16 cellular contexts compared by ENCODE assay signal in the genomic region with DNA sequence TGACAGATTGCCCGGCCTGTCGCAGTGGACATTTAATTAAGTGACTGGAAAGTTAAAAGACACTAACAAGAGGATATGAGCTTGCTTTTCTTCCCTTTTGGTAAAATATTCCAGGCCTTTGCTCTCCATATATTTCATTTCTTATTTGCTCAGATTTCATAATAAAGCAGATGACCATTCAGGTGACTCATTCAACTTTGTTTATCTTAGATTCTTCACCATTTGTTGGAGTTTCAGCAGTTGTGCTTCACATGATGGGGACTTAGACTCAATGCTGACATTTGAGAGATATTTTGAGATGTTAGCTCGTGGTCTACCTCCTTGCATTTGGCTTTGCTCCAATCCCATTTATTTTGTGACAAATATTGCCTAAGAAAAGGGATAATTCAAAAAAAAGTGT.
DNase-seq lines count a peak whose midpoint lies in the region; ATAC-seq, FAIRE-seq and TF ChIP-seq lines count a peak whose summit lies in the region.
"Had no signal": no experiment of that assay in that cellular context is flagged by ENCODE, and none has a peak within 500 bp of the region (broad histone marks: within the 10 kb centered on the region; RNA-seq: fewer than 3 reads in every experiment).

No MANE protein-coding gene starts in this region.

- 52 to 54% methylated on average over 3 of the region's 3 CpGs for WGBS in GM23248 (ENCODE audit: low coverage in 1 of 2, low lambda C conversion rate in 2 of 2, missing lambda C conversion rate in 2 of 2), 2 experiments
- 78 to 81% (median 79%) methylated on average over 3 of the region's 3 CpGs for WGBS in small intestine, 3 donors

- no peak for TF ChIP-seq CTCF in fibroblast of the aortic adventitia (IDR thresholded peaks at IDR 0.05; ENCODE audit: insufficient read depth, low read length)

- no peak for FAIRE-seq in small intestine (lab: Jason Lieb, UNC)
- FAIRE-seq: frontal cortex had no signal

- H3K4me1 ChIP-seq in GM23248 (ENCODE audit: insufficient read depth) (peaks cover 82% of the 10 kb centered on the region), skeletal muscle satellite cell (ENCODE audit: control insufficient read depth, insufficient read depth, low read length) (peaks cover 56% of the 10 kb centered on the region), small intestine (ENCODE audit: control insufficient read depth in 2 of 2, insufficient read depth in 1 of 2, low read depth in 1 of 2, low read length in 1 of 2) (peaks cover 0 to 3% of the 10 kb centered on the region in 2 donors)

- no peaks in the 10 kb centered on the region for H3K9me3 ChIP-seq in GM23248 (ENCODE audit: low read depth)
- H3K9me3 ChIP-seq in skeletal muscle satellite cell (replicated peaks; ENCODE audit: low read length), result no peaks in the 10 kb centered on the region
- H3K9me3 ChIP-seq in small intestine (ENCODE audit: control insufficient read depth, low read depth), result no peaks in the 10 kb centered on the region
- H3K9me3 ChIP-seq: suprapubic skin had no signal

- H3K79me2 ChIP-seq in GM23248 (ENCODE audit: insufficient read depth), result peaks cover 97% of the 10 kb centered on the region

- peak; percentile 88 for DNase-seq in GM23248
- peak; percentile 91 for DNase-seq in amniotic epithelial cell (ENCODE audit: low read depth)
- peak; percentile 85 for DNase-seq in fibroblast of the aortic adventitia (ENCODE audit: low read depth)
- DNase-seq in small intestine, result no peak
- no peak for DNase-seq in nucleus accumbens (lab: John Stamatoyannopoulos, UW)
- DNase-seq in NCI-H1436 (lab: John Stamatoyannopoulos, UW), result no peak
- DNase-seq: activated CD4-positive, alpha-beta T cell treated with anti-CD3 and anti-CD28 coated beads, Interleukin-2, amount 50 U/mL, for 4 hours; CD8-positive, alpha-beta memory T cell; natural killer cell; NCI-H69; T1000 had no signal

- H3K27me3 ChIP-seq in GM23248 (replicated peaks; ENCODE audit: insufficient read depth) (no peaks in the 10 kb centered on the region), skeletal muscle satellite cell (ENCODE audit: control insufficient read depth, insufficient read depth, low read length) (no peaks in the 10 kb centered on the region), small intestine (ENCODE audit: control insufficient read depth in 2 of 2, insufficient read depth in 2 of 2, low read length in 2 of 2) (no peaks in the 10 kb centered on the region)
- H3K27me3 ChIP-seq: suprapubic skin had no signal

- H3K27ac ChIP-seq in GM23248 (peak overlapping the region; percentile 92), small intestine (ENCODE audit: low read depth in 1 of 2, low read length in 1 of 2) (peak overlapping the region in 1 of 2 donors; percentile 43)
- H3K27ac ChIP-seq: suprapubic skin had no signal

- no peaks in the 10 kb centered on the region for H3K36me3 ChIP-seq in GM23248 (ENCODE audit: low read depth)
- H3K36me3 ChIP-seq in skeletal muscle satellite cell (ENCODE audit: insufficient read depth, low read length), result no peaks in the 10 kb centered on the region
- no peaks in the 10 kb centered on the region for H3K36me3 ChIP-seq in small intestine (ENCODE audit: control insufficient read depth in 2 of 2, insufficient read depth in 2 of 2, low read length in 2 of 2)
- H3K36me3 ChIP-seq: suprapubic skin had no signal

- H3K4me2 ChIP-seq in GM23248 (ENCODE audit: unreplicated experiment) (peak overlapping the region; percentile 19), skeletal muscle satellite cell (ENCODE audit: low read length) (peak overlapping the region; percentile 45)

- no peaks in the 10 kb centered on the region for H4K20me1 ChIP-seq in GM23248 (ENCODE audit: insufficient read depth)

- H2AFZ ChIP-seq in GM23248, result no peak overlapping the region

- peaks cover 71% of the 10 kb centered on the region for H3F3A ChIP-seq in GM23248 (ENCODE audit: insufficient read depth)

- H3K9me2 ChIP-seq in GM23248 (ENCODE audit: insufficient read depth), result no peaks in the 10 kb centered on the region; the same call in 1 of the 2 replicates

- in situ Hi-C loops in GM23248 (cut with MboI), result no loop called here

- no peak overlapping the region for H3K4me3 ChIP-seq in GM23248
- H3K4me3 ChIP-seq in fibroblast of the aortic adventitia (ENCODE audit: low read depth, low read length), result no peak overlapping the region
- peak overlapping the region; percentile 39 for H3K4me3 ChIP-seq in skeletal muscle satellite cell (ENCODE audit: low read length)
- H3K4me3 ChIP-seq in small intestine (ENCODE audit: low read depth in 1 of 2, low read length in 2 of 2), result no peak overlapping the region
- H3K4me3 ChIP-seq: suprapubic skin had no signal

- ATAC-seq in HG02884 (IDR thresholded peaks at IDR 0.05; ENCODE audit: unreplicated experiment), result no peak
- ATAC-seq: natural killer cell, Right ventricle myocardium inferior had no signal

- peak overlapping the region; percentile 55 for H3K9ac ChIP-seq in GM23248
- peak overlapping the region; percentile 69 for H3K9ac ChIP-seq in skeletal muscle satellite cell (ENCODE audit: low read depth, low read length)

Comparison
In these comparisons a context has a peak if more than half of its experiments do, and no peak if none do; other contexts are left out.
1. DNase-seq: peak in GM23248 (single experiment), amniotic epithelial cell (single experiment) and fibroblast of the aortic adventitia (single experiment); none in small intestine (single experiment), nucleus accumbens (0 of 56) and NCI-H1436 (single experiment).